Comparison of ENCODE assay signal across 21 cellular contexts in genomic region chr18:58943896-58944295, GRCh38.
A peak's percentile ranks its signal among the peaks of the same experiment; 100 is the strongest.
DNase-seq lines count a peak whose midpoint lies in the region; ATAC-seq and TF ChIP-seq lines count a peak whose summit lies in the region.
"Had no signal": no experiment of that assay in that cellular context is flagged by ENCODE, and none has a peak within 500 bp of the region (broad histone marks: within the 10 kb centered on the region; RNA-seq: fewer than 3 reads in every experiment).

No MANE protein-coding gene starts in this region.

- H3K27me3 Mint-ChIP-seq in IgD-negative memory B cell (peaks cover 2% of the 10 kb centered on the region), glutamatergic neuron (ENCODE audit: unreplicated experiment) (peaks cover 5% of the 10 kb centered on the region)

- POLR2A ChIA-PET in A673 (lab: Charles Lee; ENCODE audit: low non-redundant PET): no interaction called here

- intact Hi-C loops in A673 (cut with micrococcal nuclease; ENCODE audit: unreplicated experiment): loop anchor here (2.0 to 5.0 kb wide), 3 partner anchors 53 to 162 kb away; no protein-coding TSS in a partner anchor

- no peak for ATAC-seq in GM18502 (IDR thresholded peaks at IDR 0.05; ENCODE audit: poor library complexity, unreplicated experiment)

- H3K27ac ChIP-seq in A673 (ENCODE audit: low read depth, low read length, poor library complexity, severe bottlenecking) (peak overlapping the region; percentile 97), VCaP (peak overlapping the region; percentile 71), smooth muscle cell (ENCODE audit: low read depth) (no peak overlapping the region)
- H3K27ac ChIP-seq: BLaER1, SJCRH30 had no signal

- H3K4me1 ChIP-seq in A673 (ENCODE audit: insufficient read depth, low read length, poor library complexity, severe bottlenecking) (peaks cover 75% of the 10 kb centered on the region), smooth muscle cell (ENCODE audit: low read depth) (no peaks in the 10 kb centered on the region)
- H3K4me1 ChIP-seq: BLaER1, SJCRH30 had no signal

- TF ChIP-seq CTCF in A673 (conservative IDR thresholded peaks at IDR 0.05; ENCODE audit: low read depth, low read length) (no peak), VCaP (conservative IDR thresholded peaks at IDR 0.05) (no peak), glutamatergic neuron (IDR thresholded peaks at IDR 0.05; ENCODE audit: partially characterized antibody, unreplicated experiment) (no peak), smooth muscle cell (IDR thresholded peaks at IDR 0.05; ENCODE audit: borderline replicate concordance, insufficient read depth, poor library complexity, severe bottlenecking) (no peak)

- no peak overlapping the region for H3K4me2 ChIP-seq in smooth muscle cell
- H3K4me2 ChIP-seq: BLaER1 had no signal

- BruUV-seq in A673 (replicated peaks; lab: Mats Ljungman, UMichigan): no TSS peak

- CTCF ChIA-PET in A673 (lab: Charles Lee): no interaction called here

- no peak overlapping the region for H2AFZ ChIP-seq in smooth muscle cell (ENCODE audit: low read depth)

- H3K36me3 Mint-ChIP-seq in IgD-negative memory B cell: peaks cover 22% of the 10 kb centered on the region
- peaks cover 14% of the 10 kb centered on the region for H3K36me3 Mint-ChIP-seq in glutamatergic neuron (ENCODE audit: unreplicated experiment)

- H3K4me1 Mint-ChIP-seq in IgD-negative memory B cell (peaks cover 37 to 46% (median 39%) of the 10 kb centered on the region in 3 donors), glutamatergic neuron (ENCODE audit: low read depth, unreplicated experiment) (peaks cover 22% of the 10 kb centered on the region)
- H3K4me1 Mint-ChIP-seq: CD8-positive, alpha-beta memory T cell had no signal

- peaks cover 18% of the 10 kb centered on the region for H3K79me2 ChIP-seq in smooth muscle cell (ENCODE audit: low read depth)

- H3K9me3 Mint-ChIP-seq in IgD-negative memory B cell (peaks cover 0 to 3% (median 0%) of the 10 kb centered on the region in 3 donors), glutamatergic neuron (ENCODE audit: unreplicated experiment) (peaks cover 3% of the 10 kb centered on the region)
- H3K9me3 Mint-ChIP-seq: CD8-positive, alpha-beta memory T cell; HFFc6 had no signal

- no peaks in the 10 kb centered on the region for H3K27me3 ChIP-seq in A673 (replicated peaks; ENCODE audit: insufficient read depth, low read depth, low read length, poor library complexity)
- no peaks in the 10 kb centered on the region for H3K27me3 ChIP-seq in smooth muscle cell (ENCODE audit: low read depth)
- H3K27me3 ChIP-seq: BLaER1, SJCRH30 had no signal

- peaks cover 30% of the 10 kb centered on the region for H3K36me3 ChIP-seq in A673 (ENCODE audit: insufficient read depth, low read length, poor library complexity, severe bottlenecking)
- H3K36me3 ChIP-seq in smooth muscle cell (ENCODE audit: low read depth): peaks cover 13% of the 10 kb centered on the region
- H3K36me3 ChIP-seq: BLaER1 had no signal

- peak overlapping the region; percentile 10 to 89 (median 18) for H3K27ac Mint-ChIP-seq in IgD-negative memory B cell
- H3K27ac Mint-ChIP-seq in glutamatergic neuron (ENCODE audit: unreplicated experiment): peak overlapping the region; percentile 30
- H3K27ac Mint-ChIP-seq: CD8-positive, alpha-beta memory T cell; HFFc6 had no signal

- DNase-seq in A673 (ENCODE audit: low spot score) (no peak), glutamatergic neuron (no peak), smooth muscle cell (lab: John Stamatoyannopoulos, UW; ENCODE audit: unreplicated experiment) (no peak), cerebellar nuclear complex (lab: John Stamatoyannopoulos, UW) (no peak), dermis blood vessel endothelial cell (no peak)
- DNase-seq: 8988T; CD8-positive, alpha-beta memory T cell; DMS 273 treated with DMSO at 0.1 percent for 48 hours; HFFc6; NCI-H1105 treated with DMSO at 0.1 percent for 48 hours; NCI-H1694 treated with DMSO at 0.1 percent for 48 hours; NCI-H345; NCI-H526 treated with DMSO at 0.1 percent for 48 hours; NK-92 treated with Interleukin-12 subunit alpha and Interleukin-12 subunit beta, amount 100 ng/mL, for 24 hours; OCI-M1; RPMI8226; SJCRH30 had no signal

- no peak overlapping the region for H3K9ac ChIP-seq in smooth muscle cell (ENCODE audit: low read depth)
- H3K9ac ChIP-seq: BLaER1 had no signal

- 77% methylated on average over 3 of the region's 3 CpGs for WGBS in smooth muscle cell (ENCODE audit: low lambda C conversion rate)

- peaks cover under 1% of the 10 kb centered on the region for H3F3A ChIP-seq in smooth muscle cell (ENCODE audit: low read depth)

- H4K20me1 ChIP-seq in smooth muscle cell (ENCODE audit: low read depth): peaks cover 39% of the 10 kb centered on the region
- H4K20me1 ChIP-seq: BLaER1 had no signal

- H3K4me3 Mint-ChIP-seq in IgD-negative memory B cell (peak overlapping the region in 1 of 4 donors; percentile 61), glutamatergic neuron (ENCODE audit: unreplicated experiment) (no peak overlapping the region)
- H3K4me3 Mint-ChIP-seq: CD8-positive, alpha-beta memory T cell; HFFc6 had no signal

- H3K9me3 ChIP-seq in A673 (ENCODE audit: low read depth, low read length, poor library complexity, severe bottlenecking) (no peaks in the 10 kb centered on the region), smooth muscle cell (replicated peaks; ENCODE audit: low read depth) (no peaks in the 10 kb centered on the region)
- H3K9me3 ChIP-seq: SJCRH30 had no signal

- H3K4me3 ChIP-seq in A673 (ENCODE audit: low read depth, low read length, poor library complexity, severe bottlenecking): no peak overlapping the region
- no peak overlapping the region for H3K4me3 ChIP-seq in smooth muscle cell
- H3K4me3 ChIP-seq: BLaER1, SJCRH30 had no signal
